20 cellular contexts compared by ENCODE assay signal in genomic region chr13:112177889-112178288, GRCh38.
"Had no signal": no experiment of that assay in that cellular context is flagged by ENCODE, and none has a peak within 500 bp of the region (broad histone marks: within the 10 kb centered on the region; RNA-seq: fewer than 3 reads in every experiment).

No MANE protein-coding gene starts in this region.

- H3K4me3 Mint-ChIP-seq: effector memory CD8-positive, alpha-beta T cell; immature natural killer cell; naive thymus-derived CD8-positive, alpha-beta T cell; stimulated activated naive CD8-positive, alpha-beta T cell treated with anti-CD3 and anti-CD28 coated beads, Interleukin-15, amount 100 ng/mL, for 72 hours had no signal

- H3K27ac ChIP-seq: lower lobe of right lung, parathyroid adenoma, prostate gland, right atrium auricular region, suprapubic skin, transverse colon, vagina had no signal

- ATAC-seq: effector memory CD8-positive, alpha-beta T cell; lower lobe of right lung; naive thymus-derived CD8-positive, alpha-beta T cell; sciatic nerve; stimulated activated naive CD8-positive, alpha-beta T cell treated with anti-CD3 and anti-CD28 coated beads, Interleukin-15, amount 100 ng/mL, for 72 hours had no signal

- H3K36me3 ChIP-seq: lower lobe of right lung, prostate gland, right atrium auricular region, suprapubic skin, transverse colon, vagina had no signal

- H3K9me3 ChIP-seq: prostate gland, suprapubic skin, transverse colon, vagina had no signal

- H3K27me3 ChIP-seq: right atrium auricular region, transverse colon, vagina had no signal

- H3K4me1 Mint-ChIP-seq: immature natural killer cell; naive thymus-derived CD8-positive, alpha-beta T cell; stimulated activated naive CD8-positive, alpha-beta T cell treated with anti-CD3 and anti-CD28 coated beads, Interleukin-15, amount 100 ng/mL, for 72 hours had no signal

- DNase-seq: cortex of kidney; effector memory CD8-positive, alpha-beta T cell; immature natural killer cell; left ventricle myocardium superior; lower lobe of right lung; stimulated activated CD4-positive, alpha-beta T cell treated with anti-CD3 and anti-CD28 coated beads, Interleukin-12 subunit alpha, Interleukin-12 subunit beta, amount 100 ng/mL, for 4 hours; stimulated activated CD4-positive, alpha-beta T cell treated with anti-CD3 and anti-CD28 coated beads, Interleukin-1b, Interleukin-23, amount 100 ng/mL, for 48 hours; stimulated activated CD4-positive, alpha-beta T cell treated with anti-CD3 and anti-CD28 coated beads, Interleukin-4, amount 100 ng/mL, for 1 hour; stimulated activated CD8-positive, alpha-beta memory T cell treated with anti-CD3 and anti-CD28 coated beads, Interleukin-4, amount 100 ng/mL, for 48 hours; stimulated activated naive CD4-positive, alpha-beta T cell; stimulated activated naive CD8-positive, alpha-beta T cell treated with anti-CD3 and anti-CD28 coated beads, Interleukin-15, amount 100 ng/mL, for 72 hours; transverse colon had no signal

- H3K36me3 Mint-ChIP-seq: immature natural killer cell had no signal

- H3K4me3 ChIP-seq: lower lobe of right lung, prostate gland, right atrium auricular region, smooth muscle cell, suprapubic skin, transverse colon, vagina had no signal

- H3K27ac Mint-ChIP-seq: effector memory CD8-positive, alpha-beta T cell; immature natural killer cell; naive thymus-derived CD8-positive, alpha-beta T cell; stimulated activated naive CD8-positive, alpha-beta T cell treated with anti-CD3 and anti-CD28 coated beads, Interleukin-15, amount 100 ng/mL, for 72 hours had no signal

- H3K4me1 ChIP-seq: lower lobe of right lung, parathyroid adenoma, prostate gland, suprapubic skin had no signal
